Comparison of ENCODE assay signal across 8 cellular contexts in genomic region chr18:60684843-60685513, GRCh38.
DNase-seq lines count a peak whose midpoint lies in the region; ATAC-seq and TF ChIP-seq lines count a peak whose summit lies in the region.

No MANE protein-coding gene starts in this region.

- no peaks in the 10 kb centered on the region for H3K27me3 ChIP-seq in body of pancreas
- no peaks in the 10 kb centered on the region for H3K27me3 ChIP-seq in mesendoderm (ENCODE audit: insufficient read depth, low read length, poor library complexity)

- no peak overlapping the region for H3K9ac ChIP-seq in mesendoderm (ENCODE audit: low read length)

- H3K18ac ChIP-seq in mesendoderm (ENCODE audit: low read length): peak overlapping the region; percentile 71

- TF ChIP-seq POLR2A in body of pancreas (IDR thresholded peaks at IDR 0.05): no peak

- no peak for ATAC-seq in body of pancreas
- ATAC-seq in GM18861 (IDR thresholded peaks at IDR 0.05; ENCODE audit: unreplicated experiment): no peak
- no peak for ATAC-seq in HG02678 (IDR thresholded peaks at IDR 0.05; ENCODE audit: unreplicated experiment)

- H3K27ac ChIP-seq in body of pancreas: no peak overlapping the region
- H3K27ac ChIP-seq in mesendoderm (ENCODE audit: low read depth, low read length): no peak overlapping the region

- H3K23ac ChIP-seq in mesendoderm (ENCODE audit: low read length): no peak overlapping the region

- no peak overlapping the region for H3K56ac ChIP-seq in mesendoderm (ENCODE audit: low read length)

- H2BK5ac ChIP-seq in mesendoderm (ENCODE audit: low read length): no peak overlapping the region

- WGBS in body of pancreas, 2 donors: 28 to 35% methylated on average over 6 of the region's 6 CpGs
- no CpG with 5 or more reads among the region's 6 CpGs for WGBS in mesendoderm (ENCODE audit: extremely low coverage, insufficient coverage, low lambda C conversion rate)

- H3K79me1 ChIP-seq in mesendoderm (ENCODE audit: low read length): no peaks in the 10 kb centered on the region

- H3K36me3 ChIP-seq in body of pancreas (replicated peaks in 1 of 2; ENCODE audit: insufficient read depth in 1 of 2, low read depth in 2 of 2) (no peaks in the 10 kb centered on the region), mesendoderm (ENCODE audit: control insufficient read depth, insufficient read depth, low read length) (no peaks in the 10 kb centered on the region)

- H2BK120ac ChIP-seq in mesendoderm (ENCODE audit: low read depth, low read length): no peak overlapping the region

- no peak overlapping the region for H2AK5ac ChIP-seq in mesendoderm (ENCODE audit: low read length)

- peak overlapping the region; percentile 59 for H3K4ac ChIP-seq in mesendoderm (ENCODE audit: low read depth, low read length)

- no peak overlapping the region for H3K4me2 ChIP-seq in mesendoderm (ENCODE audit: low read length)

- peak; percentile 24 for DNase-seq in NCI-H2196 (lab: John Stamatoyannopoulos, UW; ENCODE audit: unreplicated experiment)
- DNase-seq in NCI-H2196 treated with DMSO at 0.1 percent for 48 hours (lab: John Stamatoyannopoulos, UW; ENCODE audit: unreplicated experiment): no peak
- DNase-seq in NCI-H1417 (lab: John Stamatoyannopoulos, UW): peak in 2 of 3 experiments; percentile 66 to 90
- no peak for DNase-seq in body of pancreas
- peak; percentile 43 for DNase-seq in mesendoderm
- no peak for DNase-seq in stimulated activated naive CD4-positive, alpha-beta T cell treated with Interleukin-2 at 50 U/mL for 16 hours (lab: John Stamatoyannopoulos, UW)

- H2BK15ac ChIP-seq in mesendoderm (replicated peaks; ENCODE audit: low read depth): no peak overlapping the region

- H3K4me1 ChIP-seq in body of pancreas: no peaks in the 10 kb centered on the region
- no peaks in the 10 kb centered on the region for H3K4me1 ChIP-seq in mesendoderm (ENCODE audit: control insufficient read depth, low read depth, low read length)

- no peaks in the 10 kb centered on the region for H3K9me3 ChIP-seq in body of pancreas

- H3K79me2 ChIP-seq in mesendoderm (ENCODE audit: control insufficient read depth, insufficient read depth, low read length): no peaks in the 10 kb centered on the region

- H4K8ac ChIP-seq in mesendoderm (ENCODE audit: low read depth, low read length): no peak overlapping the region

- peak in 6 of 7 experiments; percentile 35 to 60 (median 44) for TF ChIP-seq CTCF in body of pancreas (IDR thresholded peaks at IDR 0.05)

- H3K4me3 ChIP-seq in body of pancreas (no peak overlapping the region), mesendoderm (ENCODE audit: low read length) (no peak overlapping the region)

- no peak overlapping the region for H4K5ac ChIP-seq in mesendoderm (ENCODE audit: low read length)

- intact Hi-C loops in body of pancreas (cut with DNase I): no loop called here

Comparison
In these comparisons a context has a peak if more than half of its experiments do, and no peak if none do; other contexts are left out.
1. DNase-seq: peak in NCI-H2196 (single experiment), NCI-H1417 (2 of 3) and mesendoderm (single experiment); none in NCI-H2196 treated with DMSO at 0.1 percent for 48 hours (single experiment), body of pancreas (0 of 4) and stimulated activated naive CD4-positive, alpha-beta T cell treated with Interleukin-2 at 50 U/mL for 16 hours (single experiment).